Comparison of ENCODE assay signal across 21 cellular contexts in the genomic region with DNA sequence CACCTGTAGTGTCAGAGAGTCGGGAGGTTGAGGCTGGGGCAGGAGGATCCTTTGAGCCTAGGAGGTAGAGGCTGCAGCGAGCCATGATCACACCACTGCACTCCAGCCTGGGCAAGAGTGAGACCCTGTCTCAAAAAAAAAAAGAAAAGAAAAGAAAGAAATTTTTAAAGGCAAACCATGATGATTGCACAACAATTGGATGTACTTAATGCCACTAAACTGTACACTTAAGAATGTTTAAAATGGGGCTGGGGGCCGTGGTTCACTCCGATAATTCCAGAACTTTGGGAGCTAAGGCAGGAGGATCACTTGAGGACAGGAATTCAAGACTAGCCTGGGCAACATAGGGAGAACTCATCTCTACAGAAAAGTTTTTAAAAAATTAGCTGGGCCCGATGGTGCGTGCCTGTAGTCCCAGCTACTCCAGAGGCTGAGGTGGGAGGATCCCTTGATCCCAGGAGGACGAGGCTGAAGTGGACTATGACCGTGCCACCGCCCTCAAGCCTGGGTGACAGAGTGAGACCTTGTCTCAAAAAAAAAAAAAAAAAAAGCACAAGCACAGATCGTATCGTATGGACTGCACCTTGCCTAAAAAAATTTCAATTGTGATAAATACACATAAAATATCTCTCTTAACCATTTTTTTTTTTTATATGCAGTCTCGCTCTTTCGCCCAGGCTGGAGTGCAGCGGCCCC. TPM values are rescaled to one million over a fixed set of nuclear protein-coding genes. Genes with fewer than 3 reads are reported as not detected.
A peak's percentile ranks its signal among the peaks of the same experiment; 100 is the strongest.
DNase-seq lines count a peak whose midpoint lies in the region; ATAC-seq lines count a peak whose summit lies in the region.
"Had no signal": no experiment of that assay in that cellular context is flagged by ENCODE, and none has a peak within 500 bp of the region (broad histone marks: within the 10 kb centered on the region; RNA-seq: fewer than 3 reads in every experiment).

No MANE protein-coding gene starts in this region.

- no peak overlapping the region for H3K4me3 ChIP-seq in CD8-positive, alpha-beta memory T cell (ENCODE audit: low read length)
- H3K4me3 ChIP-seq: MG63 had no signal

- no peak overlapping the region for H3K4me3 Mint-ChIP-seq in CD8-positive, alpha-beta memory T cell
- H3K4me3 Mint-ChIP-seq in effector memory CD8-positive, alpha-beta T cell: no peak overlapping the region
- H3K4me3 Mint-ChIP-seq: CD8-positive, alpha-beta T cell; HFFc6 had no signal

- intact Hi-C loops in sciatic nerve (cut with DNase I): no loop called here

- no peak overlapping the region for H3K27ac ChIP-seq in CD8-positive, alpha-beta memory T cell (ENCODE audit: low read depth, low read length)
- H3K27ac ChIP-seq: 22Rv1 had no signal

- peaks cover 11 to 18% of the 10 kb centered on the region in 2 donors for H3K27me3 Mint-ChIP-seq in CD8-positive, alpha-beta memory T cell
- H3K27me3 Mint-ChIP-seq in effector memory CD8-positive, alpha-beta T cell: peaks cover 17 to 36% of the 10 kb centered on the region in 2 donors

- H3K27ac Mint-ChIP-seq in CD8-positive, alpha-beta memory T cell: no peak overlapping the region
- H3K27ac Mint-ChIP-seq in effector memory CD8-positive, alpha-beta T cell: no peak overlapping the region
- H3K27ac Mint-ChIP-seq: CD8-positive, alpha-beta T cell; HFFc6 had no signal

- no peaks in the 10 kb centered on the region for H3K4me1 ChIP-seq in CD8-positive, alpha-beta memory T cell (ENCODE audit: insufficient read depth, low read length)

- CTCF ChIA-PET in CD8-positive, alpha-beta memory T cell (lab: Charles Lee): no interaction called here

- H3K36me3 ChIP-seq in CD8-positive, alpha-beta memory T cell (ENCODE audit: insufficient read depth, low read length): no peaks in the 10 kb centered on the region
- H3K36me3 ChIP-seq: MG63 had no signal

- ATAC-seq in left lobe of liver: no peak
- no peak for ATAC-seq in sciatic nerve
- ATAC-seq in GM18511 (IDR thresholded peaks at IDR 0.05; ENCODE audit: unreplicated experiment): no peak
- ATAC-seq in effector memory CD8-positive, alpha-beta T cell (replicated peaks): no peak
- ATAC-seq: CD8-positive, alpha-beta T cell had no signal

- no peaks in the 10 kb centered on the region for H3K27me3 ChIP-seq in CD8-positive, alpha-beta memory T cell (ENCODE audit: insufficient read depth, low read length, poor library complexity, severe bottlenecking)
- H3K27me3 ChIP-seq: MG63 had no signal

- H3K36me3 Mint-ChIP-seq in CD8-positive, alpha-beta memory T cell: peaks cover 0 to 4% (median 2%) of the 10 kb centered on the region in 3 donors
- H3K36me3 Mint-ChIP-seq in effector memory CD8-positive, alpha-beta T cell (ENCODE audit: insufficient read depth): no peaks in the 10 kb centered on the region
- H3K36me3 Mint-ChIP-seq: CD8-positive, alpha-beta T cell had no signal

- peak; percentile 24 for DNase-seq in activated effector memory CD4-positive, alpha-beta T cell treated with anti-CD3 and anti-CD28 coated beads, Interleukin-2, amount 50 U/mL, for 16 hours
- DNase-seq in activated effector memory CD4-positive, alpha-beta T cell treated with Interleukin-2 at 50 U/mL for 16 hours: no peak
- DNase-seq in left lobe of liver (ENCODE audit: low spot score): peak; percentile 5
- peak; percentile 19 for DNase-seq in sciatic nerve (ENCODE audit: low spot score)
- no peak for DNase-seq in CD8-positive, alpha-beta memory T cell
- DNase-seq in T-helper 9 cell: no peak
- no peak for DNase-seq in effector memory CD8-positive, alpha-beta T cell
- DNase-seq: ACHN; C1 segment of cervical spinal cord; CD8-positive, alpha-beta T cell; HFFc6; MG63; NCI-H1417; NCI-H1694 treated with DMSO at 0.1 percent for 48 hours; NCI-H2081 treated with DMSO at 0.1 percent for 48 hours; NCI-H2171 treated with DMSO at 0.1 percent for 48 hours; NCI-H524 treated with DMSO at 0.1 percent for 48 hours; OCI-M1; SHP77 had no signal

- H3K9me3 ChIP-seq in CD8-positive, alpha-beta memory T cell (ENCODE audit: low read length): no peaks in the 10 kb centered on the region

- no peaks in the 10 kb centered on the region for H3K4me1 Mint-ChIP-seq in CD8-positive, alpha-beta memory T cell
- H3K4me1 Mint-ChIP-seq in effector memory CD8-positive, alpha-beta T cell (ENCODE audit: low read depth in 2 of 2): no peaks in the 10 kb centered on the region

- H3K9me3 Mint-ChIP-seq in CD8-positive, alpha-beta memory T cell: peaks cover 8 to 20% (median 16%) of the 10 kb centered on the region in 5 donors
- H3K9me3 Mint-ChIP-seq in effector memory CD8-positive, alpha-beta T cell: peaks cover 0 to 6% of the 10 kb centered on the region in 2 donors

- POLR2A ChIA-PET in CD8-positive, alpha-beta memory T cell (lab: Charles Lee): no interaction called here

RNA-seq across cellular contexts. Expression of a gene that starts 32.7 kb away (rescaled TPM):
- total RNA-seq in left lobe of liver (1.3 TPM), sciatic nerve (24.9 TPM)
- total RNA-seq in CD8-positive, alpha-beta memory T cell: 1 to 10 TPM in 1 of 2 experiments, under 1 TPM in 1; 0.37 to 1.2 TPM
- polyA plus RNA-seq in CD8-positive, alpha-beta memory T cell: 0.15 TPM

RNA-seq across cellular contexts. Expression of a gene that starts 45.3 kb away (rescaled TPM):
- total RNA-seq in left lobe of liver (11.5 TPM), sciatic nerve (21.7 TPM)
- total RNA-seq in CD8-positive, alpha-beta memory T cell: 1 to 10 TPM; 6.7 to 6.9 TPM
- polyA plus RNA-seq in CD8-positive, alpha-beta memory T cell: 12.4 TPM

Comparison
In these comparisons a context has a peak if more than half of its experiments do, and no peak if none do; other contexts are left out.
1. DNase-seq: peak in activated effector memory CD4-positive, alpha-beta T cell treated with anti-CD3 and anti-CD28 coated beads, Interleukin-2, amount 50 U/mL, for 16 hours (single experiment), left lobe of liver (single experiment) and sciatic nerve (single experiment); none in activated effector memory CD4-positive, alpha-beta T cell treated with Interleukin-2 at 50 U/mL for 16 hours (single experiment), CD8-positive, alpha-beta memory T cell (0 of 5), T-helper 9 cell (single experiment) and effector memory CD8-positive, alpha-beta T cell (0 of 3).
2. RNA of a gene that starts 32.7 kb away (total RNA-seq): 24.9 TPM in sciatic nerve (single experiment); 1.3 TPM in left lobe of liver (single experiment) and 0.37 to 1.2 TPM in CD8-positive, alpha-beta memory T cell; every median in the first group is over 10 times any median in the second.